8 cellular contexts compared by ENCODE assay signal in the genomic region with DNA sequence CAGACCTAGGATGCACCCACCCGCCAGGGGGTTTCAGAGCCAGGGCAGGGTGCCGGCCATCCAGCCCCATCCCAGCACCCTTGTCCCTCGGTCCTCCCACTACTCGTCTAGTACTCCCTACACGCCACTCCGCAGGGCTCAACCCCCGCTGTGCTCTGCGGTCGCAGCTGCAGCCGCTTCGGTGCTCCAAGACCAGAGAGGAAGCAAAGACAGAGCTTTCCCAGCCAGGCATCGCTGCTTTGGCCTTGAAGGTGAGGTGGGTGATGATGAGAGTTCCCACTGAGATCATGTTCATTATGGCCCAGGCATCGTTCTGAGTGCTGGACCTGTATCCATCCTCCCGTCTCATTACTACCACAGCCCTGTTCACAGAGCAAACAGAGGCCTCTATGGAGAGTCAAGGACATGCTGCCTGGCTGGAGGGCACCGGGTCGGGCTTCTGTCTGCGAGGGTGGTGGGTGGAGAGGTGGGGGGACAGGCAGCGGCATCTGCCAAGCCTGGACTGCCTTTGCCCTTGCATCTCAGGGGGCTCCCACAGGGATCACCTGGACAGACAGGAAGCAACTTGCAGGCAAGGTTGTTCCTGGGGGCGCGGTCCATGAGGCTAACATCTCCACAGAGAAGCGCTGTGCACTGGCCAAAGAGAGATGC.
DNase-seq lines count a peak whose midpoint lies in the region; ATAC-seq and TF ChIP-seq lines count a peak whose summit lies in the region.

No MANE protein-coding gene starts in this region.

- H3K36me3 ChIP-seq in OCI-LY3 (replicated peaks; ENCODE audit: low read depth, low read length) (no peaks in the 10 kb centered on the region), esophagus muscularis mucosa (no peaks in the 10 kb centered on the region)

- H3K4me3 ChIP-seq in OCI-LY3 (ENCODE audit: low read length) (peak overlapping the region; percentile 82), esophagus muscularis mucosa (peak overlapping the region; percentile 56 to 76 (median 66))

- H3K4me3 Mint-ChIP-seq in T-helper 1 cell treated with Interleukin-12 subunit alpha and Interleukin-12 subunit beta and Interleukin-4 antibody, amounts not matched to agents 30 μg/mL and 1 μg/mL, for 36 hours, result peak overlapping the region; percentile 89
- H3K4me3 Mint-ChIP-seq in stimulated activated effector memory CD8-positive, alpha-beta T cell treated with anti-CD3 and anti-CD28 coated beads, Interleukin-12 subunit alpha, Interleukin-12 subunit beta, amount 100 ng/mL, for 72 hours, result peak overlapping the region; percentile 86
- H3K4me3 Mint-ChIP-seq in chondrocyte (ENCODE audit: unreplicated experiment), result no peak overlapping the region

- no peaks in the 10 kb centered on the region for H3K27me3 Mint-ChIP-seq in T-helper 1 cell treated with Interleukin-12 subunit alpha and Interleukin-12 subunit beta and Interleukin-4 antibody, amounts not matched to agents 30 μg/mL and 1 μg/mL, for 36 hours (ENCODE audit: low read depth)
- H3K27me3 Mint-ChIP-seq in chondrocyte (ENCODE audit: low read depth), result no peaks in the 10 kb centered on the region

- peak overlapping the region; percentile 22; the same call in 1 of the 2 replicates for H2AFZ ChIP-seq in OCI-LY3 (ENCODE audit: low read depth, low read length)

- no peak for TF ChIP-seq POLR2A in esophagus muscularis mucosa (IDR thresholded peaks at IDR 0.05; ENCODE audit: low read depth)

- H3K4me2 ChIP-seq in OCI-LY3 (ENCODE audit: low read length), result peak overlapping the region; percentile 71

- H3K27ac ChIP-seq in OCI-LY3 (ENCODE audit: low read length) (no peak overlapping the region), esophagus muscularis mucosa (replicated peaks in 1 of 4) (peak overlapping the region; percentile 85 to 97 (median 92))

- intact Hi-C loops in esophagus muscularis mucosa (cut with DNase I), result loop anchor here (2.0 to 10.0 kb wide), 3 partner anchors 51 to 179 kb away; a partner anchor contains a TSS

- peaks cover 14% of the 10 kb centered on the region for H3K4me1 ChIP-seq in OCI-LY3 (ENCODE audit: low read length)
- peaks cover 42 to 60% (median 44%) of the 10 kb centered on the region in 4 donors for H3K4me1 ChIP-seq in esophagus muscularis mucosa

- H3K79me2 ChIP-seq in OCI-LY3 (ENCODE audit: low read length), result no peaks in the 10 kb centered on the region

- no peak for DNase-seq in T-helper 1 cell
- peak; percentile 89 for DNase-seq in esophagus muscularis mucosa (ENCODE audit: extremely low spot score)
- DNase-seq in stimulated activated effector memory CD8-positive, alpha-beta T cell treated with anti-CD3 and anti-CD28 coated beads, Interleukin-12 subunit alpha, Interleukin-12 subunit beta, amount 100 ng/mL, for 72 hours (ENCODE audit: low spot score in 2 of 2), result peak; percentile 3 to 50
- DNase-seq in amygdala (lab: John Stamatoyannopoulos, UW), result no peak
- DNase-seq in chondrocyte (ENCODE audit: low spot score), result no peak

- peaks cover 18% of the 10 kb centered on the region for H3K36me3 Mint-ChIP-seq in T-helper 1 cell treated with Interleukin-12 subunit alpha and Interleukin-12 subunit beta and Interleukin-4 antibody, amounts not matched to agents 30 μg/mL and 1 μg/mL, for 36 hours (ENCODE audit: low read depth)
- no peaks in the 10 kb centered on the region for H3K36me3 Mint-ChIP-seq in stimulated activated effector memory CD8-positive, alpha-beta T cell treated with anti-CD3 and anti-CD28 coated beads, Interleukin-12 subunit alpha, Interleukin-12 subunit beta, amount 100 ng/mL, for 72 hours
- H3K36me3 Mint-ChIP-seq in chondrocyte (ENCODE audit: low read depth), result peaks cover 6% of the 10 kb centered on the region

- H3K9me3 ChIP-seq in OCI-LY3 (ENCODE audit: insufficient read depth, low read length) (no peaks in the 10 kb centered on the region), esophagus muscularis mucosa (no peaks in the 10 kb centered on the region)

- peaks cover 36% of the 10 kb centered on the region for H3K4me1 Mint-ChIP-seq in T-helper 1 cell treated with Interleukin-12 subunit alpha and Interleukin-12 subunit beta and Interleukin-4 antibody, amounts not matched to agents 30 μg/mL and 1 μg/mL, for 36 hours (ENCODE audit: low read depth)
- H3K4me1 Mint-ChIP-seq in stimulated activated effector memory CD8-positive, alpha-beta T cell treated with anti-CD3 and anti-CD28 coated beads, Interleukin-12 subunit alpha, Interleukin-12 subunit beta, amount 100 ng/mL, for 72 hours, result peaks cover 46% of the 10 kb centered on the region
- peaks cover 26% of the 10 kb centered on the region for H3K4me1 Mint-ChIP-seq in chondrocyte (ENCODE audit: low read depth)

- TF ChIP-seq CTCF in OCI-LY3 (IDR thresholded peaks at IDR 0.05; ENCODE audit: low read depth, low read length) (no peak), esophagus muscularis mucosa (IDR thresholded peaks at IDR 0.05) (no peak), chondrocyte (IDR thresholded peaks at IDR 0.05) (no peak)

- H3K27me3 ChIP-seq in OCI-LY3 (ENCODE audit: low read depth, low read length), result no peaks in the 10 kb centered on the region
- H3K27me3 ChIP-seq in esophagus muscularis mucosa, result no peaks in the 10 kb centered on the region

- no peak for ATAC-seq in stimulated activated effector memory CD8-positive, alpha-beta T cell treated with anti-CD3 and anti-CD28 coated beads, Interleukin-12 subunit alpha, Interleukin-12 subunit beta, amount 100 ng/mL, for 72 hours
- no peak for ATAC-seq in HG03108 (IDR thresholded peaks at IDR 0.05; ENCODE audit: unreplicated experiment)

- no peak for TF ChIP-seq EP300 in esophagus muscularis mucosa (IDR thresholded peaks at IDR 0.05)

- H4K20me1 ChIP-seq in OCI-LY3 (ENCODE audit: insufficient read depth, low read length), result no peaks in the 10 kb centered on the region

- WGBS in esophagus muscularis mucosa, result 87% methylated on average over 15 of the region's 21 CpGs

- H3K9me3 Mint-ChIP-seq in T-helper 1 cell treated with Interleukin-12 subunit alpha and Interleukin-12 subunit beta and Interleukin-4 antibody, amounts not matched to agents 30 μg/mL and 1 μg/mL, for 36 hours, result peaks cover 7% of the 10 kb centered on the region
- H3K9me3 Mint-ChIP-seq in stimulated activated effector memory CD8-positive, alpha-beta T cell treated with anti-CD3 and anti-CD28 coated beads, Interleukin-12 subunit alpha, Interleukin-12 subunit beta, amount 100 ng/mL, for 72 hours, result no peaks in the 10 kb centered on the region
- peaks cover 9% of the 10 kb centered on the region for H3K9me3 Mint-ChIP-seq in chondrocyte (ENCODE audit: low read depth)

- peak overlapping the region; percentile 57 for H3K9ac ChIP-seq in OCI-LY3 (ENCODE audit: low read length)

- H3K27ac Mint-ChIP-seq in T-helper 1 cell treated with Interleukin-12 subunit alpha and Interleukin-12 subunit beta and Interleukin-4 antibody, amounts not matched to agents 30 μg/mL and 1 μg/mL, for 36 hours, result peak overlapping the region; percentile 69
- H3K27ac Mint-ChIP-seq in stimulated activated effector memory CD8-positive, alpha-beta T cell treated with anti-CD3 and anti-CD28 coated beads, Interleukin-12 subunit alpha, Interleukin-12 subunit beta, amount 100 ng/mL, for 72 hours, result peak overlapping the region; percentile 96
- no peak overlapping the region for H3K27ac Mint-ChIP-seq in chondrocyte (ENCODE audit: unreplicated experiment)

Comparison
In these comparisons a context has a peak if more than half of its experiments do, and no peak if none do; other contexts are left out.
1. DNase-seq: peak in esophagus muscularis mucosa (single experiment) and stimulated activated effector memory CD8-positive, alpha-beta T cell treated with anti-CD3 and anti-CD28 coated beads, Interleukin-12 subunit alpha, Interleukin-12 subunit beta, amount 100 ng/mL, for 72 hours (2 of 2); none in T-helper 1 cell (0 of 5), amygdala (0 of 56) and chondrocyte (single experiment).